Comparison of ENCODE assay signal across 12 cellular contexts in the genomic region with DNA sequence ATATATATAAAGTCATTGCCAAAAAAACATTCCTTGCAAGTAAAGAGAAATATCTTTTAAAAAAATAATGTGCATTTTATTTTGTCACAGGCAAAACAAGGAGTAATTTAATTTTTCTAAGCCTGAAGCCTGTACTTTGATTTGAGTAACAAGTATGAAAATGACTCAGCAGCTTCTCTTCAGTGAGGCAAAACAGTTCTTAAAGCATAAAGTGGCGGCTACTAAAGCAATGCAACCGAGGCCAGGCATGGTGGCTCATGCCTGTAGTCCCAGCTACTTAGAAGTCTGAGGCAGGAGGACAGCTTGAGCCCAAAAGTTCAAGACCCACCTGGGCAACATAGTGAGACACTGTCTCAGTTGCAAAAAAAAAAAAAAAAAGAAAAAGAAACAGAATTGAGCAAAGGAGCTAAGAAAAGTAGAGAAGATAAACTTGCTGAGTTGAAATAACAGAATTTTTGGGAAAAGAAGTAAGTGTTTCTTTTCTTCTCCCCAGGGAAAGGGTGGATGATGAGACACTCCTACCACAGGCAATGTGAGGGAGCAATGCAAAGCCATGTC. TPM values are rescaled to one million over a fixed set of nuclear protein-coding genes. Genes with fewer than 3 reads are reported as not detected.
DNase-seq lines count a peak whose midpoint lies in the region; ATAC-seq, FAIRE-seq and TF ChIP-seq lines count a peak whose summit lies in the region.
"Had no signal": no experiment of that assay in that cellular context is flagged by ENCODE, and none has a peak within 500 bp of the region (broad histone marks: within the 10 kb centered on the region; RNA-seq: fewer than 3 reads in every experiment).

No MANE protein-coding gene starts in this region.

- H3K27ac ChIP-seq in HepG2 (ENCODE audit: extremely low read length, insufficient read depth, low read length) (no peak overlapping the region), right lobe of liver (no peak overlapping the region)
- H3K27ac ChIP-seq: C4-2B had no signal

- no peaks in the 10 kb centered on the region for H3K79me2 ChIP-seq in HepG2 (ENCODE audit: insufficient read depth, low read length)

- no peak overlapping the region for H3K4me2 ChIP-seq in HepG2 (ENCODE audit: low read depth, low read length)

- H3K9me3 ChIP-seq in HepG2 (ENCODE audit: low read length) (no peaks in the 10 kb centered on the region), right lobe of liver (no peaks in the 10 kb centered on the region), Caco-2 (no peaks in the 10 kb centered on the region)

- peaks cover 5% of the 10 kb centered on the region for H3K27me3 Mint-ChIP-seq in activated T-helper 2 cell treated with anti-CD3 and anti-CD28 coated beads, Interferon-gamma antibody, Interleukin-2, Interleukin-4, amounts not matched to agents 10 μg/mL and 5 μg/mL and 100 μg/mL, durations not matched to agents 14 hours and 24 hours and 36 hours (ENCODE audit: low read depth)
- peaks cover 12 to 15% of the 10 kb centered on the region in 2 donors for H3K27me3 Mint-ChIP-seq in stimulated activated naive B cell treated with anti-CD40 and anti-IgM and Interleukin-4, amounts not matched to agents 10 μg/mL and 1 μg/mL and 100 μg/mL, for 72 hours
- H3K27me3 Mint-ChIP-seq in Caco-2 (ENCODE audit: insufficient read depth, unreplicated experiment) = no peaks in the 10 kb centered on the region

- peaks cover 41% of the 10 kb centered on the region for H3K4me1 Mint-ChIP-seq in activated T-helper 2 cell treated with anti-CD3 and anti-CD28 coated beads, Interferon-gamma antibody, Interleukin-2, Interleukin-4, amounts not matched to agents 10 μg/mL and 5 μg/mL and 100 μg/mL, durations not matched to agents 14 hours and 24 hours and 36 hours (ENCODE audit: low read depth)
- peaks cover 19 to 35% of the 10 kb centered on the region in 2 donors for H3K4me1 Mint-ChIP-seq in stimulated activated naive B cell treated with anti-CD40 and anti-IgM and Interleukin-4, amounts not matched to agents 10 μg/mL and 1 μg/mL and 100 μg/mL, for 72 hours
- peaks cover 20% of the 10 kb centered on the region for H3K4me1 Mint-ChIP-seq in Caco-2 (ENCODE audit: low read depth, unreplicated experiment)

- H3K4me3 Mint-ChIP-seq in activated T-helper 2 cell treated with anti-CD3 and anti-CD28 coated beads, Interferon-gamma antibody, Interleukin-2, Interleukin-4, amounts not matched to agents 10 μg/mL and 5 μg/mL and 100 μg/mL, durations not matched to agents 14 hours and 24 hours and 36 hours (ENCODE audit: low read depth) = peak overlapping the region; percentile 60
- peak overlapping the region; percentile 36 to 49 for H3K4me3 Mint-ChIP-seq in stimulated activated naive B cell treated with anti-CD40 and anti-IgM and Interleukin-4, amounts not matched to agents 10 μg/mL and 1 μg/mL and 100 μg/mL, for 72 hours
- no peak overlapping the region for H3K4me3 Mint-ChIP-seq in Caco-2 (ENCODE audit: unreplicated experiment)

- no peak for TF ChIP-seq RAD21 in HepG2 (CRISPR knock-in tag; IDR thresholded peaks at IDR 0.05)

- DNase-seq in HepG2 (ENCODE audit: low spot score) = no peak
- DNase-seq in right lobe of liver = no peak
- no peak for DNase-seq in activated T-helper 2 cell treated with anti-CD3 and anti-CD28 coated beads, Interferon-gamma antibody, Interleukin-2, Interleukin-4, amounts not matched to agents 10 μg/mL and 5 μg/mL and 100 μg/mL, durations not matched to agents 14 hours and 24 hours and 36 hours (ENCODE audit: low spot score)
- DNase-seq in stimulated activated naive B cell treated with anti-CD40 and anti-IgM and Interleukin-4, amounts not matched to agents 10 μg/mL and 1 μg/mL and 100 μg/mL, for 72 hours = no peak
- no peak for DNase-seq in Caco-2
- DNase-seq in NCI-H2196 treated with DMSO at 0.1 percent for 48 hours (lab: John Stamatoyannopoulos, UW; ENCODE audit: unreplicated experiment) = no peak
- DNase-seq in stimulated activated naive CD4-positive, alpha-beta T cell treated with Interleukin-2 at 50 U/mL for 16 hours (lab: John Stamatoyannopoulos, UW) = no peak
- DNase-seq: stimulated activated CD8-positive, alpha-beta memory T cell treated with anti-CD3 and anti-CD28 coated beads, Interleukin-4, amount 100 ng/mL, for 48 hours had no signal

- no peaks in the 10 kb centered on the region for H3K36me3 Mint-ChIP-seq in activated T-helper 2 cell treated with anti-CD3 and anti-CD28 coated beads, Interferon-gamma antibody, Interleukin-2, Interleukin-4, amounts not matched to agents 10 μg/mL and 5 μg/mL and 100 μg/mL, durations not matched to agents 14 hours and 24 hours and 36 hours (ENCODE audit: low read depth)
- no peaks in the 10 kb centered on the region for H3K36me3 Mint-ChIP-seq in stimulated activated naive B cell treated with anti-CD40 and anti-IgM and Interleukin-4, amounts not matched to agents 10 μg/mL and 1 μg/mL and 100 μg/mL, for 72 hours
- H3K36me3 Mint-ChIP-seq in Caco-2 (ENCODE audit: insufficient read depth, unreplicated experiment) = no peaks in the 10 kb centered on the region

- H3K9ac ChIP-seq in HepG2 (ENCODE audit: insufficient read depth, low read depth, low read length) = no peak overlapping the region

- no peak overlapping the region for H2AFZ ChIP-seq in HepG2 (ENCODE audit: low read length)

- no peak for ATAC-seq in HepG2
- ATAC-seq in right lobe of liver = no peak
- peak; percentile 76 for ATAC-seq in HG02610 (IDR thresholded peaks at IDR 0.05; ENCODE audit: unreplicated experiment)
- ATAC-seq in stimulated activated naive B cell treated with anti-CD40 and anti-IgM and Interleukin-4, amounts not matched to agents 10 μg/mL and 1 μg/mL and 100 μg/mL, for 72 hours (replicated peaks) = peak; percentile 43 to 59

- H3K4me1 ChIP-seq in HepG2 (ENCODE audit: insufficient read depth, low read length) (peaks cover 20% of the 10 kb centered on the region), right lobe of liver (peaks cover 0 to 4% (median 0%) of the 10 kb centered on the region in 4 donors), Caco-2 (no peaks in the 10 kb centered on the region)

- no peaks in the 10 kb centered on the region for H4K20me1 ChIP-seq in HepG2 (ENCODE audit: insufficient read depth, low read length)

- peak overlapping the region; percentile 81 for H3K27ac Mint-ChIP-seq in activated T-helper 2 cell treated with anti-CD3 and anti-CD28 coated beads, Interferon-gamma antibody, Interleukin-2, Interleukin-4, amounts not matched to agents 10 μg/mL and 5 μg/mL and 100 μg/mL, durations not matched to agents 14 hours and 24 hours and 36 hours
- peak overlapping the region; percentile 59 for H3K27ac Mint-ChIP-seq in stimulated activated naive B cell treated with anti-CD40 and anti-IgM and Interleukin-4, amounts not matched to agents 10 μg/mL and 1 μg/mL and 100 μg/mL, for 72 hours
- no peak overlapping the region for H3K27ac Mint-ChIP-seq in Caco-2 (ENCODE audit: unreplicated experiment)

- in situ Hi-C loops in HepG2 (cut with HindIII; ENCODE audit: extremely low pct_ligation_motif_present, low pct_unique_long_range_greater_than_20kb) = loop anchor here (5.0 kb wide), 1 partner anchor 102 kb away; a partner anchor contains a TSS

- TF ChIP-seq CTCF in HepG2 (CRISPR knock-in tag; IDR thresholded peaks at IDR 0.05) = no peak
- no peak for TF ChIP-seq CTCF in right lobe of liver (IDR thresholded peaks at IDR 0.05)
- TF ChIP-seq CTCF in Caco-2 (IDR thresholded peaks at IDR 0.05; ENCODE audit: insufficient read depth in 1 of 2, low read depth in 1 of 2, low read length in 1 of 2, severe bottlenecking in 1 of 2, unreplicated experiment in 1 of 2) = no peak

- CTCF ChIA-PET in HepG2 (lab: Yijun Ruan, JAX; ENCODE audit: low intra/inter-chr PET ratio, low total read pairs) = no interaction called here
- CTCF ChIA-PET in Caco-2 (lab: Charles Lee) = no interaction called here

- H3K36me3 ChIP-seq in HepG2 (replicated peaks in 1 of 2; ENCODE audit: control insufficient read depth in 1 of 2, insufficient read depth in 2 of 2, low read length in 2 of 2) = no peaks in the 10 kb centered on the region
- H3K36me3 ChIP-seq in right lobe of liver = no peaks in the 10 kb centered on the region
- no peaks in the 10 kb centered on the region for H3K36me3 ChIP-seq in Caco-2 (ENCODE audit: control insufficient read depth, insufficient read depth, low read length)

- POLR2A ChIA-PET in HepG2 (lab: Yijun Ruan, JAX) (interaction anchor here (1.6 kb wide), 1 partner anchor 58 kb away, joined by 4 read pairs; a partner anchor contains a TSS), Caco-2 (lab: Charles Lee) (no interaction called here)

- BruUV-seq in HepG2 (replicated peaks; lab: Mats Ljungman, UMichigan) = no TSS peak
- BruUV-seq in Caco-2 (replicated peaks; lab: Mats Ljungman, UMichigan) = no TSS peak

- no peak for FAIRE-seq in HepG2 (lab: Jason Lieb, UNC)
- FAIRE-seq: colon had no signal

- H3K4me3 ChIP-seq in HepG2 (replicated peaks in 1 of 3; ENCODE audit: insufficient read depth in 1 of 3, low read depth in 2 of 3, low read length in 3 of 3) = no peak overlapping the region
- no peak overlapping the region for H3K4me3 ChIP-seq in right lobe of liver
- H3K4me3 ChIP-seq in Caco-2 (ENCODE audit: low read depth, low read length) = no peak overlapping the region

- peaks cover 0 to 9% of the 10 kb centered on the region in 2 experiments; a peak in 2 of 5 replicates for H3K27me3 ChIP-seq in HepG2 (ENCODE audit: control insufficient read depth in 1 of 2, insufficient read depth in 2 of 2, low read length in 2 of 2)
- H3K27me3 ChIP-seq in right lobe of liver = no peaks in the 10 kb centered on the region
- H3K27me3 ChIP-seq in Caco-2 (replicated peaks; ENCODE audit: control insufficient read depth, insufficient read depth, low read length) = no peaks in the 10 kb centered on the region

- TF ChIP-seq EP300 in HepG2 (IDR thresholded peaks at IDR 0.05; ENCODE audit: low read depth in 2 of 2, low read length in 2 of 2) (no peak), HepG2 (CRISPR knock-in tag; IDR thresholded peaks at IDR 0.05; ENCODE audit: borderline replicate concordance) (no peak)

- TF ChIP-seq POLR2A in HepG2 (IDR thresholded peaks at IDR 0.05; ENCODE audit: insufficient read depth in 1 of 2, low read depth in 2 of 2, low read length in 2 of 2) (no peak), right lobe of liver (IDR thresholded peaks at IDR 0.05) (no peak)

- H3K9me3 Mint-ChIP-seq in activated T-helper 2 cell treated with anti-CD3 and anti-CD28 coated beads, Interferon-gamma antibody, Interleukin-2, Interleukin-4, amounts not matched to agents 10 μg/mL and 5 μg/mL and 100 μg/mL, durations not matched to agents 14 hours and 24 hours and 36 hours = no peaks in the 10 kb centered on the region
- H3K9me3 Mint-ChIP-seq in stimulated activated naive B cell treated with anti-CD40 and anti-IgM and Interleukin-4, amounts not matched to agents 10 μg/mL and 1 μg/mL and 100 μg/mL, for 72 hours = no peaks in the 10 kb centered on the region
- H3K9me3 Mint-ChIP-seq in Caco-2 (ENCODE audit: unreplicated experiment) = no peaks in the 10 kb centered on the region

- intact Hi-C loops in HepG2 (cut with micrococcal nuclease; ENCODE audit: unreplicated experiment) (no loop called here), right lobe of liver (cut with DNase I) (no loop called here), Caco-2 (cut with micrococcal nuclease; ENCODE audit: unreplicated experiment) (no loop called here)
- intact Hi-C loops in activated T-helper 2 cell treated with anti-CD3 and anti-CD28 coated beads, Interferon-gamma antibody, Interleukin-2, Interleukin-4, amounts not matched to agents 10 μg/mL and 5 μg/mL and 100 μg/mL, durations not matched to agents 14 hours and 24 hours and 36 hours (cut with micrococcal nuclease) = loop anchor here (2.0 kb wide), 2 partner anchors 13 to 29 kb away; a partner anchor contains a TSS

- 8% methylated on average over 2 of the region's 2 CpGs for WGBS in HepG2 (ENCODE audit: low lambda C conversion rate)
- whole genome bisulfite sequencing in right lobe of liver (ENCODE audit: insufficient coverage, low coverage, low lambda C conversion rate, missing lambda C conversion rate) = 69% methylated on average over 2 of the region's 2 CpGs

RNA-seq across cellular contexts. Expression of a gene that starts 29.6 kb away (rescaled TPM):
- total RNA-seq in HepG2 (2016; rRNA removed; fragmentation: Illumina TruSeq; extraction: Trizol) = 0.53 and 0.66 TPM in 2 replicates
- total RNA-seq in HepG2 (2016; cell fraction: cytosol; rRNA removed; fragmentation: Illumina TruSeq; extraction: Trizol; ENCODE audit: low read depth) = 0.20 and 0.26 TPM in 2 replicates
- 0.73 and 0.74 TPM in 2 replicates for total RNA-seq in HepG2 (2016; cell fraction: insoluble cytoplasmic fraction; rRNA removed; fragmentation: Illumina TruSeq; extraction: Trizol)
- 0.46 and 0.79 TPM in 2 replicates for total RNA-seq in HepG2 (2016; cell fraction: membrane; rRNA removed; fragmentation: Illumina TruSeq; extraction: Trizol)
- 0.34 and 0.87 TPM in 2 replicates for total RNA-seq in HepG2 (2016; cell fraction: nucleus; rRNA removed; fragmentation: Illumina TruSeq; extraction: Trizol)
- 0.74 and 0.84 TPM in 2 replicates for polyA plus RNA-seq in HepG2 (2011; rRNA removed)
- polyA plus RNA-seq in HepG2 (2011; cell fraction: cytosol; rRNA removed) = 0.74 and 0.95 TPM in 2 replicates
- 0.97 and 1.7 TPM in 2 replicates for polyA plus RNA-seq in HepG2 (2011; cell fraction: nucleus; rRNA removed)
- 1.3 and 1.6 TPM in 2 replicates for polyA plus RNA-seq in HepG2 (2012)
- 0.22 and 0.43 TPM in 2 replicates for polyA plus RNA-seq in HepG2 (2016; cell fraction: cytosol; fragmentation: Illumina TruSeq; extraction: Trizol; ENCODE audit: low read depth)
- 0.35 and 0.96 TPM in 2 replicates for polyA plus RNA-seq in HepG2 (2016; cell fraction: insoluble cytoplasmic fraction; fragmentation: Illumina TruSeq; extraction: Trizol; ENCODE audit: low read depth)
- polyA plus RNA-seq in HepG2 (2016; cell fraction: membrane; fragmentation: Illumina TruSeq; extraction: Trizol; ENCODE audit: low read depth) = 0.50 and 0.79 TPM in 2 replicates
- 0.36 and 0.63 TPM in 2 replicates for polyA plus RNA-seq in HepG2 (2016; cell fraction: nucleus; fragmentation: Illumina TruSeq; extraction: Trizol; ENCODE audit: insufficient read depth, low read depth)
- polyA minus RNA-seq in HepG2 (2011; rRNA and poly(A)+ RNA removed; ENCODE audit: low replicate concordance) = 1.5 and 3.0 TPM in 2 replicates
- 0.40 and 0.62 TPM in 2 replicates for polyA minus RNA-seq in HepG2 (2011; cell fraction: cytosol; rRNA and poly(A)+ RNA removed)
- 0.64 and 1.4 TPM in 2 replicates for polyA minus RNA-seq in HepG2 (2011; cell fraction: nucleus; rRNA and poly(A)+ RNA removed)
- 1 to 10 TPM; 1.9 to 3.7 (median 3.2) TPM for total RNA-seq in right lobe of liver
- total RNA-seq in activated T-helper 2 cell treated with anti-CD3 and anti-CD28 coated beads, Interferon-gamma antibody, Interleukin-2, Interleukin-4, amounts not matched to agents 10 μg/mL and 5 μg/mL and 100 μg/mL, durations not matched to agents 14 hours and 24 hours and 36 hours = 41.0 and 41.4 TPM in 2 replicates
- 5.1 and 5.5 TPM in 2 replicates for total RNA-seq in Caco-2 (2022)

RNA-seq across cellular contexts. Expression of a gene that starts 30.4 kb away (rescaled TPM):
- total RNA-seq in HepG2 (2016; rRNA removed; fragmentation: Illumina TruSeq; extraction: Trizol) (0.39 and 0.55 TPM in 2 replicates), right lobe of liver (1 to 10 TPM in 5 of 6 experiments, under 1 TPM in 1; 0.92 to 3.3 (median 1.8) TPM), Caco-2 (2022) (13.8 and 15.9 TPM in 2 replicates)
- total RNA-seq in HepG2 (2016; cell fraction: cytosol; rRNA removed; fragmentation: Illumina TruSeq; extraction: Trizol; ENCODE audit: low read depth) = not detected in 2 replicates
- 0.36 and 0.82 TPM in 2 replicates for total RNA-seq in HepG2 (2016; cell fraction: insoluble cytoplasmic fraction; rRNA removed; fragmentation: Illumina TruSeq; extraction: Trizol)
- total RNA-seq in HepG2 (2016; cell fraction: membrane; rRNA removed; fragmentation: Illumina TruSeq; extraction: Trizol) = 0.09 and 0.10 TPM in 2 replicates
- 0.60 and 0.84 TPM in 2 replicates for total RNA-seq in HepG2 (2016; cell fraction: nucleus; rRNA removed; fragmentation: Illumina TruSeq; extraction: Trizol)
- polyA plus RNA-seq in HepG2 (2011; rRNA removed) = 6.5 and 7.2 TPM in 2 replicates
- 6.0 and 6.6 TPM in 2 replicates for polyA plus RNA-seq in HepG2 (2011; cell fraction: cytosol; rRNA removed)
- polyA plus RNA-seq in HepG2 (2011; cell fraction: nucleus; rRNA removed) = 9.6 and 11.7 TPM in 2 replicates
- 4.3 and 13.1 TPM in 2 replicates for polyA plus RNA-seq in HepG2 (2012)
- polyA plus RNA-seq in HepG2 (2016; cell fraction: cytosol; fragmentation: Illumina TruSeq; extraction: Trizol; ENCODE audit: low read depth) = 0.19 TPM in 1 of 2 replicates, not detected in the other
- 0.13 and 0.20 TPM in 2 replicates for polyA plus RNA-seq in HepG2 (2016; cell fraction: insoluble cytoplasmic fraction; fragmentation: Illumina TruSeq; extraction: Trizol; ENCODE audit: low read depth)
- 0.07 and 0.14 TPM in 2 replicates for polyA plus RNA-seq in HepG2 (2016; cell fraction: membrane; fragmentation: Illumina TruSeq; extraction: Trizol; ENCODE audit: low read depth)
- polyA plus RNA-seq in HepG2 (2016; cell fraction: nucleus; fragmentation: Illumina TruSeq; extraction: Trizol; ENCODE audit: insufficient read depth, low read depth) = 1.2 and 1.6 TPM in 2 replicates
- polyA minus RNA-seq in HepG2 (2011; rRNA and poly(A)+ RNA removed; ENCODE audit: low replicate concordance) = 0.72 and 6.0 TPM in 2 replicates
- polyA minus RNA-seq in HepG2 (2011; cell fraction: cytosol; rRNA and poly(A)+ RNA removed) = 1.9 and 5.7 TPM in 2 replicates
- 4.0 TPM in 2 replicates for polyA minus RNA-seq in HepG2 (2011; cell fraction: nucleus; rRNA and poly(A)+ RNA removed)
- 1.7 and 2.1 TPM in 2 replicates for total RNA-seq in activated T-helper 2 cell treated with anti-CD3 and anti-CD28 coated beads, Interferon-gamma antibody, Interleukin-2, Interleukin-4, amounts not matched to agents 10 μg/mL and 5 μg/mL and 100 μg/mL, durations not matched to agents 14 hours and 24 hours and 36 hours

RNA-seq across cellular contexts. Expression of a gene that starts 54.4 kb away (rescaled TPM):
- total RNA-seq in HepG2 (2016; rRNA removed; fragmentation: Illumina TruSeq; extraction: Trizol) = 37.0 and 47.7 TPM in 2 replicates
- 13.0 and 16.0 TPM in 2 replicates for total RNA-seq in HepG2 (2016; cell fraction: cytosol; rRNA removed; fragmentation: Illumina TruSeq; extraction: Trizol; ENCODE audit: low read depth)
- total RNA-seq in HepG2 (2016; cell fraction: insoluble cytoplasmic fraction; rRNA removed; fragmentation: Illumina TruSeq; extraction: Trizol) = 32.1 and 51.7 TPM in 2 replicates
- total RNA-seq in HepG2 (2016; cell fraction: membrane; rRNA removed; fragmentation: Illumina TruSeq; extraction: Trizol) = 24.9 and 25.2 TPM in 2 replicates
- 34.3 and 38.8 TPM in 2 replicates for total RNA-seq in HepG2 (2016; cell fraction: nucleus; rRNA removed; fragmentation: Illumina TruSeq; extraction: Trizol)
- 50.3 and 56.1 TPM in 2 replicates for polyA plus RNA-seq in HepG2 (2011; rRNA removed)
- polyA plus RNA-seq in HepG2 (2011; cell fraction: cytosol; rRNA removed) = 53.8 and 61.4 TPM in 2 replicates
- polyA plus RNA-seq in HepG2 (2011; cell fraction: nucleus; rRNA removed) = 92.9 and 109 TPM in 2 replicates
- polyA plus RNA-seq in HepG2 (2012) = 40.6 and 45.3 TPM in 2 replicates
- 12.6 and 14.4 TPM in 2 replicates for polyA plus RNA-seq in HepG2 (2016; cell fraction: cytosol; fragmentation: Illumina TruSeq; extraction: Trizol; ENCODE audit: low read depth)
- polyA plus RNA-seq in HepG2 (2016; cell fraction: insoluble cytoplasmic fraction; fragmentation: Illumina TruSeq; extraction: Trizol; ENCODE audit: low read depth) = 35.6 and 37.4 TPM in 2 replicates
- polyA plus RNA-seq in HepG2 (2016; cell fraction: membrane; fragmentation: Illumina TruSeq; extraction: Trizol; ENCODE audit: low read depth) = 20.3 and 20.9 TPM in 2 replicates
- 59.5 and 59.8 TPM in 2 replicates for polyA plus RNA-seq in HepG2 (2016; cell fraction: nucleus; fragmentation: Illumina TruSeq; extraction: Trizol; ENCODE audit: insufficient read depth, low read depth)
- polyA minus RNA-seq in HepG2 (2011; rRNA and poly(A)+ RNA removed; ENCODE audit: low replicate concordance) = 72.4 and 106 TPM in 2 replicates
- 20.8 and 28.5 TPM in 2 replicates for polyA minus RNA-seq in HepG2 (2011; cell fraction: cytosol; rRNA and poly(A)+ RNA removed)
- 35.9 and 51.6 TPM in 2 replicates for polyA minus RNA-seq in HepG2 (2011; cell fraction: nucleus; rRNA and poly(A)+ RNA removed)
- total RNA-seq in right lobe of liver = 10 to 100 TPM; 12.3 to 20.3 (median 15.2) TPM
- 61.5 and 64.1 TPM in 2 replicates for total RNA-seq in activated T-helper 2 cell treated with anti-CD3 and anti-CD28 coated beads, Interferon-gamma antibody, Interleukin-2, Interleukin-4, amounts not matched to agents 10 μg/mL and 5 μg/mL and 100 μg/mL, durations not matched to agents 14 hours and 24 hours and 36 hours
- total RNA-seq in Caco-2 (2022) = 27.0 and 27.3 TPM in 2 replicates

RNA-seq across cellular contexts. Expression of a gene that starts 54.7 kb away (rescaled TPM):
- 67.0 and 174 TPM in 2 replicates for total RNA-seq in HepG2 (2016; rRNA removed; fragmentation: Illumina TruSeq; extraction: Trizol)
- total RNA-seq in HepG2 (2016; cell fraction: cytosol; rRNA removed; fragmentation: Illumina TruSeq; extraction: Trizol; ENCODE audit: low read depth) = 95.5 and 114 TPM in 2 replicates
- 65.6 and 181 TPM in 2 replicates for total RNA-seq in HepG2 (2016; cell fraction: insoluble cytoplasmic fraction; rRNA removed; fragmentation: Illumina TruSeq; extraction: Trizol)
- 120 and 144 TPM in 2 replicates for total RNA-seq in HepG2 (2016; cell fraction: membrane; rRNA removed; fragmentation: Illumina TruSeq; extraction: Trizol)
- total RNA-seq in HepG2 (2016; cell fraction: nucleus; rRNA removed; fragmentation: Illumina TruSeq; extraction: Trizol) = 197 and 227 TPM in 2 replicates
- 267 and 291 TPM in 2 replicates for polyA plus RNA-seq in HepG2 (2011; rRNA removed)
- polyA plus RNA-seq in HepG2 (2011; cell fraction: cytosol; rRNA removed) = 214 and 249 TPM in 2 replicates
- polyA plus RNA-seq in HepG2 (2011; cell fraction: nucleus; rRNA removed) = 1,050 and 1,263 TPM in 2 replicates
- 138 and 140 TPM in 2 replicates for polyA plus RNA-seq in HepG2 (2012)
- 118 and 134 TPM in 2 replicates for polyA plus RNA-seq in HepG2 (2016; cell fraction: cytosol; fragmentation: Illumina TruSeq; extraction: Trizol; ENCODE audit: low read depth)
- 70.3 and 84.7 TPM in 2 replicates for polyA plus RNA-seq in HepG2 (2016; cell fraction: insoluble cytoplasmic fraction; fragmentation: Illumina TruSeq; extraction: Trizol; ENCODE audit: low read depth)
- polyA plus RNA-seq in HepG2 (2016; cell fraction: membrane; fragmentation: Illumina TruSeq; extraction: Trizol; ENCODE audit: low read depth) = 127 and 139 TPM in 2 replicates
- polyA plus RNA-seq in HepG2 (2016; cell fraction: nucleus; fragmentation: Illumina TruSeq; extraction: Trizol; ENCODE audit: insufficient read depth, low read depth) = 543 and 555 TPM in 2 replicates
- polyA minus RNA-seq in HepG2 (2011; rRNA and poly(A)+ RNA removed; ENCODE audit: low replicate concordance) = 211 and 273 TPM in 2 replicates
- polyA minus RNA-seq in HepG2 (2011; cell fraction: cytosol; rRNA and poly(A)+ RNA removed) = 79.8 and 82.9 TPM in 2 replicates
- polyA minus RNA-seq in HepG2 (2011; cell fraction: nucleus; rRNA and poly(A)+ RNA removed) = 199 and 204 TPM in 2 replicates
- total RNA-seq in right lobe of liver = 100 to 1,000 TPM in 1 of 6 experiments, 10 to 100 TPM in 5; 64.6 to 109 (median 80.4) TPM
- total RNA-seq in activated T-helper 2 cell treated with anti-CD3 and anti-CD28 coated beads, Interferon-gamma antibody, Interleukin-2, Interleukin-4, amounts not matched to agents 10 μg/mL and 5 μg/mL and 100 μg/mL, durations not matched to agents 14 hours and 24 hours and 36 hours = 155 TPM in 2 replicates
- 154 and 156 TPM in 2 replicates for total RNA-seq in Caco-2 (2022)

RNA-seq across cellular contexts. Expression of a gene that starts 58.1 kb away (rescaled TPM):
- 23.9 and 27.6 TPM in 2 replicates for total RNA-seq in HepG2 (2016; rRNA removed; fragmentation: Illumina TruSeq; extraction: Trizol)
- total RNA-seq in HepG2 (2016; cell fraction: cytosol; rRNA removed; fragmentation: Illumina TruSeq; extraction: Trizol; ENCODE audit: low read depth) = 2.6 and 3.3 TPM in 2 replicates
- 22.2 and 26.8 TPM in 2 replicates for total RNA-seq in HepG2 (2016; cell fraction: insoluble cytoplasmic fraction; rRNA removed; fragmentation: Illumina TruSeq; extraction: Trizol)
- 5.5 and 6.0 TPM in 2 replicates for total RNA-seq in HepG2 (2016; cell fraction: membrane; rRNA removed; fragmentation: Illumina TruSeq; extraction: Trizol)
- total RNA-seq in HepG2 (2016; cell fraction: nucleus; rRNA removed; fragmentation: Illumina TruSeq; extraction: Trizol) = 33.6 and 38.9 TPM in 2 replicates
- polyA plus RNA-seq in HepG2 (2011; rRNA removed) = 72.9 and 89.8 TPM in 2 replicates
- 26.2 and 34.1 TPM in 2 replicates for polyA plus RNA-seq in HepG2 (2011; cell fraction: cytosol; rRNA removed)
- 328 and 444 TPM in 2 replicates for polyA plus RNA-seq in HepG2 (2011; cell fraction: nucleus; rRNA removed)
- 18.7 and 45.3 TPM in 2 replicates for polyA plus RNA-seq in HepG2 (2012)
- 1.8 and 2.4 TPM in 2 replicates for polyA plus RNA-seq in HepG2 (2016; cell fraction: cytosol; fragmentation: Illumina TruSeq; extraction: Trizol; ENCODE audit: low read depth)
- polyA plus RNA-seq in HepG2 (2016; cell fraction: insoluble cytoplasmic fraction; fragmentation: Illumina TruSeq; extraction: Trizol; ENCODE audit: low read depth) = 24.5 and 26.6 TPM in 2 replicates
- 3.1 and 3.3 TPM in 2 replicates for polyA plus RNA-seq in HepG2 (2016; cell fraction: membrane; fragmentation: Illumina TruSeq; extraction: Trizol; ENCODE audit: low read depth)
- polyA plus RNA-seq in HepG2 (2016; cell fraction: nucleus; fragmentation: Illumina TruSeq; extraction: Trizol; ENCODE audit: insufficient read depth, low read depth) = 74.4 and 79.7 TPM in 2 replicates
- 0.37 and 58.7 TPM in 2 replicates for polyA minus RNA-seq in HepG2 (2011; rRNA and poly(A)+ RNA removed; ENCODE audit: low replicate concordance)
- 15.7 and 18.8 TPM in 2 replicates for polyA minus RNA-seq in HepG2 (2011; cell fraction: cytosol; rRNA and poly(A)+ RNA removed)
- 68.4 and 72.2 TPM in 2 replicates for polyA minus RNA-seq in HepG2 (2011; cell fraction: nucleus; rRNA and poly(A)+ RNA removed)
- total RNA-seq in right lobe of liver = not detected
- 0.39 and 0.94 TPM in 2 replicates for total RNA-seq in activated T-helper 2 cell treated with anti-CD3 and anti-CD28 coated beads, Interferon-gamma antibody, Interleukin-2, Interleukin-4, amounts not matched to agents 10 μg/mL and 5 μg/mL and 100 μg/mL, durations not matched to agents 14 hours and 24 hours and 36 hours
- 0.50 and 1.4 TPM in 2 replicates for total RNA-seq in Caco-2 (2022)
- total RNA-seq: pulmonary artery endothelial cell had no signal

Comparison
In these comparisons a context has a peak if more than half of its experiments do, and no peak if none do; other contexts are left out.
1. ATAC-seq: peak in HG02610 (single experiment) and stimulated activated naive B cell treated with anti-CD40 and anti-IgM and Interleukin-4, amounts not matched to agents 10 μg/mL and 1 μg/mL and 100 μg/mL, for 72 hours (2 of 2); none in HepG2 (single experiment) and right lobe of liver (0 of 4).